ENCODE assay signal across 17 cellular contexts in the genomic region with DNA sequence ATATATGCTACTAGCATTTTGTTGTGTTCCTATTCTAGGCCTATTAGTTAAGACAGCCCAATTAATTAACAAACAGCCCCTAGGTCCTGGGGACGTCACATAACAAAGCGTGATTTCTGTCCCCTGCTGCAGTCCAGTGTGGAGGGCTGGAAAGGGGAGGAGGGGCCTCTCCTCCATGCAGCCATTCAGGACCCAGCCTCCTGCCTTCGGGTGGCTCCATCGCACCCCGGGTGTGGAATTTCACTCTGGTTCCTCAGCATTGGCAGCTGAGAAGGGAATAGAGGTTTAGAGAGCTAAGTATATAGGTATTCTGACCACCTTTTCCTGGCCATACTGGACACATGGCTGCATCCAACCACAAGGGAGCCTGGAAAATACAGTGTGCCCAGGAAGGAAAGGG. TPM values are rescaled to one million over a fixed set of nuclear protein-coding genes. Genes with fewer than 3 reads are reported as not detected.
A peak's percentile ranks its signal among the peaks of the same experiment; 100 is the strongest.
DNase-seq lines count a peak whose midpoint lies in the region; ATAC-seq and TF ChIP-seq lines count a peak whose summit lies in the region.
"Had no signal": no experiment of that assay in that cellular context is flagged by ENCODE, and none has a peak within 500 bp of the region (broad histone marks: within the 10 kb centered on the region; RNA-seq: fewer than 3 reads in every experiment).

No MANE protein-coding gene starts in this region.

- no peaks in the 10 kb centered on the region for H3K79me2 ChIP-seq in neural progenitor cell (ENCODE audit: low read depth)

- H3K4me1 ChIP-seq in neural progenitor cell, result no peaks in the 10 kb centered on the region

- no peaks in the 10 kb centered on the region for H3K9me3 Mint-ChIP-seq in neural progenitor cell
- H3K9me3 Mint-ChIP-seq: CD4-positive, alpha-beta memory T cell had no signal

- no peaks in the 10 kb centered on the region for H3K36me3 Mint-ChIP-seq in neural progenitor cell
- H3K36me3 Mint-ChIP-seq: CD4-positive, alpha-beta memory T cell had no signal

- H3K27ac ChIP-seq in neural progenitor cell, result no peak overlapping the region

- no peaks in the 10 kb centered on the region for H3K9me3 ChIP-seq in neural progenitor cell (ENCODE audit: low read depth)

- H3K36me3 ChIP-seq in H7 (replicated peaks; ENCODE audit: control insufficient read depth, insufficient read depth, low read length) (no peaks in the 10 kb centered on the region), neural progenitor cell (no peaks in the 10 kb centered on the region)

- H3K27me3 Mint-ChIP-seq in neural progenitor cell (ENCODE audit: insufficient read depth, low read depth), result peaks cover 11% of the 10 kb centered on the region

- H3K4me3 ChIP-seq in H7 (ENCODE audit: insufficient read depth, low read depth, low read length) (no peak overlapping the region), neural progenitor cell (no peak overlapping the region)

- H3F3A ChIP-seq in neural progenitor cell (ENCODE audit: low read depth), result no peaks in the 10 kb centered on the region

- no peak overlapping the region for H3K27ac Mint-ChIP-seq in neural progenitor cell
- H3K27ac Mint-ChIP-seq: CD4-positive, alpha-beta memory T cell; H9 had no signal

- ATAC-seq in left colon, result no peak
- no peak for ATAC-seq in HG03442 (IDR thresholded peaks at IDR 0.05; ENCODE audit: unreplicated experiment)
- ATAC-seq in HG02981 (IDR thresholded peaks at IDR 0.05; ENCODE audit: unreplicated experiment), result no peak
- ATAC-seq: HCT116 had no signal

- no peak for TF ChIP-seq CTCF in neural progenitor cell (IDR thresholded peaks at IDR 0.05)

- H4K20me1 ChIP-seq in neural progenitor cell (ENCODE audit: low read depth), result no peaks in the 10 kb centered on the region

- H3K27me3 ChIP-seq in H7 (ENCODE audit: control insufficient read depth, insufficient read depth, low read length) (peaks cover 15% of the 10 kb centered on the region; the same call in 1 of the 2 replicates), neural progenitor cell (peaks cover 42% of the 10 kb centered on the region)

- H3K4me3 Mint-ChIP-seq in neural progenitor cell, result no peak overlapping the region
- H3K4me3 Mint-ChIP-seq: CD4-positive, alpha-beta memory T cell; H9 had no signal

- H3K9ac ChIP-seq in neural progenitor cell, result no peak overlapping the region

- H3K4me2 ChIP-seq in neural progenitor cell, result no peak overlapping the region

- intact Hi-C loops in left colon (cut with DNase I, micrococcal nuclease), result no loop called here

- peaks cover 5% of the 10 kb centered on the region for H3K4me1 Mint-ChIP-seq in neural progenitor cell
- H3K4me1 Mint-ChIP-seq: CD4-positive, alpha-beta memory T cell had no signal

- DNase-seq in H7, result peak; percentile 74
- DNase-seq in iPS-NIHi11 (ENCODE audit: low spot score), result peak; percentile 36
- no peak for DNase-seq in neural progenitor cell (ENCODE audit: low spot score)
- no peak for DNase-seq in left colon
- DNase-seq: C1 segment of cervical spinal cord; Calu3; CD4-positive, alpha-beta memory T cell; COR-L47; DMS153; DND-41; H9 had no signal

- peak overlapping the region; percentile 40 for H2AFZ ChIP-seq in neural progenitor cell (replicated peaks)

RNA-seq across cellular contexts. Expression of a gene that starts 42.4 kb away (rescaled TPM):
- not detected in 2 replicates for total RNA-seq in H7 (2014; rRNA removed; shearing (Covaris generic))
- total RNA-seq in neural progenitor cell (ENCODE audit: low replicate concordance) (not detected in 2 replicates), left colon (not detected)
- total RNA-seq: A172; A673; Calu3; CD4-positive, alpha-beta memory T cell; H1; H9 had no signal

RNA-seq across cellular contexts. Expression of a gene that starts 49.0 kb away (rescaled TPM):
- total RNA-seq in H7 (2014; rRNA removed; shearing (Covaris generic)), result 0.37 TPM in 1 of 2 replicates, not detected in the other
- total RNA-seq in neural progenitor cell (ENCODE audit: low replicate concordance) (not detected in 2 replicates), left colon (not detected)
- total RNA-seq: A673; Calu3; CD4-positive, alpha-beta memory T cell; H9 had no signal

Comparison
In these comparisons a context has a peak if more than half of its experiments do, and no peak if none do; other contexts are left out.
1. DNase-seq: peak in H7 (single experiment) and iPS-NIHi11 (single experiment); none in neural progenitor cell (single experiment) and left colon (0 of 2).